1 cellular context compared by ENCODE assay signal in genomic region chr2:3377279-3377611, GRCh38.
A peak's percentile ranks its signal among the peaks of the same experiment; 100 is the strongest.
TF ChIP-seq lines count a peak whose summit lies in the region.

No MANE protein-coding gene starts in this region.

TF ChIP-seq in HepG2, 621 proteins besides CTCF, POLR2A, EP300 and RAD21 (continued from another document and continues in another):
- TF ChIP-seq KIAA2018 (CRISPR knock-in tag; IDR thresholded peaks at IDR 0.05; ENCODE audit: borderline replicate concordance) (no peak; the same call in 1 of the 2 replicates), ZNF331 (CRISPR knock-in tag; IDR thresholded peaks at IDR 0.05) (no peak), THRA (CRISPR knock-in tag; IDR thresholded peaks at IDR 0.05; ENCODE audit: borderline replicate concordance) (0 out of 2 replicates have a peak, but pooled peaks have one; percentile 3), SMAD1 (CRISPR knock-in tag; IDR thresholded peaks at IDR 0.05; ENCODE audit: borderline replicate concordance, low read depth) (no peak), ZKSCAN1 (IDR thresholded peaks at IDR 0.05; ENCODE audit: low read length) (no peak), CEBPG (CRISPR knock-in tag; IDR thresholded peaks at IDR 0.05) (no peak), SAFB2 (CRISPR knock-in tag; IDR thresholded peaks at IDR 0.05; ENCODE audit: borderline replicate concordance, low read depth) (no peak), ZNF569 (CRISPR knock-in tag; IDR thresholded peaks at IDR 0.05; ENCODE audit: borderline replicate concordance) (no peak), ZNF629 (CRISPR knock-in tag; conservative IDR thresholded peaks at IDR 0.05) (peak; percentile 97), WIZ (CRISPR knock-in tag; IDR thresholded peaks at IDR 0.05) (no peak), ZNF746 (CRISPR knock-in tag; IDR thresholded peaks at IDR 0.05) (no peak), ZNF775 (CRISPR knock-in tag; IDR thresholded peaks at IDR 0.05; ENCODE audit: borderline replicate concordance) (no peak), CCDC6 (CRISPR knock-in tag; IDR thresholded peaks at IDR 0.05) (0 out of 2 replicates have a peak, but pooled peaks have one; percentile 15), ETV5 (CRISPR knock-in tag; IDR thresholded peaks at IDR 0.05; ENCODE audit: borderline replicate concordance) (no peak), SPEN (CRISPR knock-in tag; IDR thresholded peaks at IDR 0.05; ENCODE audit: low read depth) (no peak), ZNF687 (CRISPR knock-in tag; IDR thresholded peaks at IDR 0.05) (no peak), ZC3H13 (CRISPR knock-in tag; IDR thresholded peaks at IDR 0.05) (no peak), ZFY (CRISPR knock-in tag; IDR thresholded peaks at IDR 0.05) (no peak), ZNF510 (CRISPR knock-in tag; IDR thresholded peaks at IDR 0.05; ENCODE audit: low read depth) (no peak), ZNF773 (CRISPR knock-in tag; IDR thresholded peaks at IDR 0.05; ENCODE audit: borderline replicate concordance) (no peak), HNRNPLL (IDR thresholded peaks at IDR 0.05; ENCODE audit: low read depth, low read length, poor library complexity, severe bottlenecking) (no peak), ZNF207 (IDR thresholded peaks at IDR 0.05; ENCODE audit: borderline replicate concordance) (no peak), RAD51 (IDR thresholded peaks at IDR 0.05; ENCODE audit: borderline replicate concordance) (no peak), HES4 (CRISPR knock-in tag; IDR thresholded peaks at IDR 0.05; ENCODE audit: borderline replicate concordance) (no peak), SIN3B (IDR thresholded peaks at IDR 0.05; ENCODE audit: low read length) (no peak), HHEX (CRISPR knock-in tag; IDR thresholded peaks at IDR 0.05) (no peak)
- TF ChIP-seq, protein P1, sequence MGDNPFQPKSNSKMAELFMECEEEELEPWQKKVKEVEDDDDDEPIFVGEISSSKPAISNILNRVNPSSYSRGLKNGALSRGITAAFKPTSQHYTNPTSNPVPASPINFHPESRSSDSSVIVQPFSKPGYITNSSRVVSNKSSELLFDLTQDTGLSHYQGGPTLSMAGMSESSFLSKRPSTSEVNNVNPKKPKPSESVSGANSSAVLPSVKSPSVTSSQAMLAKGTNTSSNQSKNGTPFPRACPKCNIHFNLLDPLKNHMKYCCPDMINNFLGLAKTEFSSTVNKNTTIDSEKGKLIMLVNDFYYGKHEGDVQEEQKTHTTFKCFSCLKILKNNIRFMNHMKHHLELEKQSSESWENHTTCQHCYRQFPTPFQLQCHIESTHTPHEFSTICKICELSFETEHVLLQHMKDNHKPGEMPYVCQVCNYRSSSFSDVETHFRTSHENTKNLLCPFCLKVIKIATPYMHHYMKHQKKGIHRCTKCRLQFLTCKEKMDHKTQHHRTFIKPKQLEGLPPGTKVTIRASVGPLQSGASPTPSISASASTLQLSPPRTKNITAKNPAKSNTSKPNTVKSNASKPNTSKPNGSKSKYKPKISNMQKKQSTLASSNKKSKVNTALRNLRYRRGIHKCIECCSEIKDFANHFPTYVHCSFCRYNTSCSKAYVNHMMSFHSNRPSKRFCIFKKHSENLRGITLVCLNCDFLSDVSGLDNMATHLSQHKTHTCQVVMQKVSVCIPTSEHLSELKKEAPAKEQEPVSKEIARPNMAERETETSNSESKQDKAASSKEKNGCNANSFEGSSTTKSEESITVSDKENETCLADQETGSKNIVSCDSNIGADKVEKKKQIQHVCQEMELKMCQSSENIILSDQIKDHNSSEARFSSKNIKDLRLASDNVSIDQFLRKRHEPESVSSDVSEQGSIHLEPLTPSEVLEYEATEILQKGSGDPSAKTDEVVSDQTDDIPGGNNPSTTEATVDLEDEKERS (CRISPR knock-in tag; IDR thresholded peaks at IDR 0.05), result no peak
- TF ChIP-seq, protein P2, sequence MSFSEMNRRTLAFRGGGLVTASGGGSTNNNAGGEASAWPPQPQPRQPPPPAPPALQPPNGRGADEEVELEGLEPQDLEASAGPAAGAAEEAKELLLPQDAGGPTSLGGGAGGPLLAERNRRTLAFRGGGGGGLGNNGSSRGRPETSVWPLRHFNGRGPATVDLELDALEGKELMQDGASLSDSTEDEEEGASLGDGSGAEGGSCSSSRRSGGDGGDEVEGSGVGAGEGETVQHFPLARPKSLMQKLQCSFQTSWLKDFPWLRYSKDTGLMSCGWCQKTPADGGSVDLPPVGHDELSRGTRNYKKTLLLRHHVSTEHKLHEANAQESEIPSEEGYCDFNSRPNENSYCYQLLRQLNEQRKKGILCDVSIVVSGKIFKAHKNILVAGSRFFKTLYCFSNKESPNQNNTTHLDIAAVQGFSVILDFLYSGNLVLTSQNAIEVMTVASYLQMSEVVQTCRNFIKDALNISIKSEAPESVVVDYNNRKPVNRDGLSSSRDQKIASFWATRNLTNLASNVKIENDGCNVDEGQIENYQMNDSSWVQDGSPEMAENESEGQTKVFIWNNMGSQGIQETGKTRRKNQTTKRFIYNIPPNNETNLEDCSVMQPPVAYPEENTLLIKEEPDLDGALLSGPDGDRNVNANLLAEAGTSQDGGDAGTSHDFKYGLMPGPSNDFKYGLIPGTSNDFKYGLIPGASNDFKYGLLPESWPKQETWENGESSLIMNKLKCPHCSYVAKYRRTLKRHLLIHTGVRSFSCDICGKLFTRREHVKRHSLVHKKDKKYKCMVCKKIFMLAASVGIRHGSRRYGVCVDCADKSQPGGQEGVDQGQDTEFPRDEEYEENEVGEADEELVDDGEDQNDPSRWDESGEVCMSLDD (CRISPR knock-in tag; IDR thresholded peaks at IDR 0.05; ENCODE audit: borderline replicate concordance), result no peak
- TF ChIP-seq, protein P3, sequence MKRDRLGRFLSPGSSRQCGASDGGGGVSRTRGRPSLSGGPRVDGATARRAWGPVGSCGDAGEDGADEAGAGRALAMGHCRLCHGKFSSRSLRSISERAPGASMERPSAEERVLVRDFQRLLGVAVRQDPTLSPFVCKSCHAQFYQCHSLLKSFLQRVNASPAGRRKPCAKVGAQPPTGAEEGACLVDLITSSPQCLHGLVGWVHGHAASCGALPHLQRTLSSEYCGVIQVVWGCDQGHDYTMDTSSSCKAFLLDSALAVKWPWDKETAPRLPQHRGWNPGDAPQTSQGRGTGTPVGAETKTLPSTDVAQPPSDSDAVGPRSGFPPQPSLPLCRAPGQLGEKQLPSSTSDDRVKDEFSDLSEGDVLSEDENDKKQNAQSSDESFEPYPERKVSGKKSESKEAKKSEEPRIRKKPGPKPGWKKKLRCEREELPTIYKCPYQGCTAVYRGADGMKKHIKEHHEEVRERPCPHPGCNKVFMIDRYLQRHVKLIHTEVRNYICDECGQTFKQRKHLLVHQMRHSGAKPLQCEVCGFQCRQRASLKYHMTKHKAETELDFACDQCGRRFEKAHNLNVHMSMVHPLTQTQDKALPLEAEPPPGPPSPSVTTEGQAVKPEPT (CRISPR knock-in tag; IDR thresholded peaks at IDR 0.05; ENCODE audit: low read depth), result no peak
- TF ChIP-seq, protein P4, sequence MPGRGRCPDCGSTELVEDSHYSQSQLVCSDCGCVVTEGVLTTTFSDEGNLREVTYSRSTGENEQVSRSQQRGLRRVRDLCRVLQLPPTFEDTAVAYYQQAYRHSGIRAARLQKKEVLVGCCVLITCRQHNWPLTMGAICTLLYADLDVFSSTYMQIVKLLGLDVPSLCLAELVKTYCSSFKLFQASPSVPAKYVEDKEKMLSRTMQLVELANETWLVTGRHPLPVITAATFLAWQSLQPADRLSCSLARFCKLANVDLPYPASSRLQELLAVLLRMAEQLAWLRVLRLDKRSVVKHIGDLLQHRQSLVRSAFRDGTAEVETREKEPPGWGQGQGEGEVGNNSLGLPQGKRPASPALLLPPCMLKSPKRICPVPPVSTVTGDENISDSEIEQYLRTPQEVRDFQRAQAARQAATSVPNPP (CRISPR knock-in tag; IDR thresholded peaks at IDR 0.05), result no peak
- TF ChIP-seq, protein P5, sequence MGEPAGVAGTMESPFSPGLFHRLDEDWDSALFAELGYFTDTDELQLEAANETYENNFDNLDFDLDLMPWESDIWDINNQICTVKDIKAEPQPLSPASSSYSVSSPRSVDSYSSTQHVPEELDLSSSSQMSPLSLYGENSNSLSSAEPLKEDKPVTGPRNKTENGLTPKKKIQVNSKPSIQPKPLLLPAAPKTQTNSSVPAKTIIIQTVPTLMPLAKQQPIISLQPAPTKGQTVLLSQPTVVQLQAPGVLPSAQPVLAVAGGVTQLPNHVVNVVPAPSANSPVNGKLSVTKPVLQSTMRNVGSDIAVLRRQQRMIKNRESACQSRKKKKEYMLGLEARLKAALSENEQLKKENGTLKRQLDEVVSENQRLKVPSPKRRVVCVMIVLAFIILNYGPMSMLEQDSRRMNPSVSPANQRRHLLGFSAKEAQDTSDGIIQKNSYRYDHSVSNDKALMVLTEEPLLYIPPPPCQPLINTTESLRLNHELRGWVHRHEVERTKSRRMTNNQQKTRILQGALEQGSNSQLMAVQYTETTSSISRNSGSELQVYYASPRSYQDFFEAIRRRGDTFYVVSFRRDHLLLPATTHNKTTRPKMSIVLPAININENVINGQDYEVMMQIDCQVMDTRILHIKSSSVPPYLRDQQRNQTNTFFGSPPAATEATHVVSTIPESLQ (CRISPR knock-in tag; conservative IDR thresholded peaks at IDR 0.05), result 0 out of 2 replicates have a peak, but pooled peaks have one; percentile 7
